In the genomic region with DNA sequence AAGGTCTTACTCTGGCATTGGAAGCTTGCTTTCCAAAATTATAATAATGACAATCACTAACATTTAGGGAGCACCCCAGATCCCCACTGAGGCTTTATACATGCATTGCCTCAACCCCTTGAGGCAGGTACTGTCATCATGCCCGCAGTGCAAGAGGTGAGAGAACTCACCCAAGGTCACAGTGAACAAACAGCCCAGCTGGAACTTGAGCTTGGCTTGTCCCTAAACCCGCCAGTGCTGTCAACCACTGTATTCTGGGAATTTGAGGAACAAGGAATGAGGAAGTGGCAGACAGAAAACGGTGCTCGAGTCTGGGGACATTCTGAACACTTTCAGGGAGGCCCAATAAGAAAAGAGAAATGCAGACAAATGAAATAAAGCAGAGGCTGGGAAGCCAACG, we compare ENCODE assay signal across 15 cellular contexts. TPM values are rescaled to one million over a fixed set of nuclear protein-coding genes. Genes with fewer than 3 reads are reported as not detected.
DNase-seq lines count a peak whose midpoint lies in the region; ATAC-seq and TF ChIP-seq lines count a peak whose summit lies in the region.
"Had no signal": no experiment of that assay in that cellular context is flagged by ENCODE, and none has a peak within 500 bp of the region (broad histone marks: within the 10 kb centered on the region; RNA-seq: fewer than 3 reads in every experiment).

No MANE protein-coding gene starts in this region.

- no peak overlapping the region for H3K4ac ChIP-seq in mesenchymal stem cell (ENCODE audit: low read depth in 1 of 2, low read length in 2 of 2)

- H3K14ac ChIP-seq in mesenchymal stem cell (ENCODE audit: low read length in 2 of 2): no peak overlapping the region

- H4K91ac ChIP-seq in mesenchymal stem cell (ENCODE audit: low read length): no peak overlapping the region

- H2BK5ac ChIP-seq in mesenchymal stem cell (ENCODE audit: low read depth, low read length, poor library complexity, severe bottlenecking): no peak overlapping the region

- peaks cover 27% of the 10 kb centered on the region for H3K4me1 Mint-ChIP-seq in stimulated activated naive CD8-positive, alpha-beta T cell treated with anti-CD3 and anti-CD28 coated beads, Interleukin-15, amount 100 ng/mL, for 72 hours
- peaks cover 2% of the 10 kb centered on the region for H3K4me1 Mint-ChIP-seq in activated T-helper 2 cell treated with anti-CD3 and anti-CD28 coated beads, Interferon-gamma antibody, Interleukin-2, Interleukin-4, amounts not matched to agents 10 μg/mL and 5 μg/mL and 100 μg/mL, durations not matched to agents 14 hours and 24 hours and 36 hours (ENCODE audit: low read depth)

- H3K27me3 ChIP-seq in esophagus (ENCODE audit: control insufficient read depth in 1 of 2, insufficient read depth in 2 of 2, low read length in 2 of 2): no peaks in the 10 kb centered on the region
- peaks cover 13 to 29% of the 10 kb centered on the region in 2 experiments for H3K27me3 ChIP-seq in mesenchymal stem cell (ENCODE audit: control insufficient read depth in 1 of 2, insufficient read depth in 1 of 2, low read length in 2 of 2)

- in situ Hi-C loops in GM13977 (cut with MboI; ENCODE audit: low pct_unique_long_range_greater_than_20kb, low sequenced_read_pairs, unreplicated experiment): no loop called here

- intact Hi-C loops in mucosa of descending colon (cut with DNase I, micrococcal nuclease): no loop called here
- intact Hi-C loops in activated T-helper 2 cell treated with anti-CD3 and anti-CD28 coated beads, Interferon-gamma antibody, Interleukin-2, Interleukin-4, amounts not matched to agents 10 μg/mL and 5 μg/mL and 100 μg/mL, durations not matched to agents 14 hours and 24 hours and 36 hours (cut with micrococcal nuclease): no loop called here

- H3K4me2 ChIP-seq in mesenchymal stem cell (ENCODE audit: low read length, poor library complexity, severe bottlenecking): no peak overlapping the region

- H2AFZ ChIP-seq in mesenchymal stem cell (ENCODE audit: low read depth, low read length): no peak overlapping the region
- H2AFZ ChIP-seq: GM23248 had no signal

- H3K36me3 Mint-ChIP-seq in activated T-helper 2 cell treated with anti-CD3 and anti-CD28 coated beads, Interferon-gamma antibody, Interleukin-2, Interleukin-4, amounts not matched to agents 10 μg/mL and 5 μg/mL and 100 μg/mL, durations not matched to agents 14 hours and 24 hours and 36 hours (ENCODE audit: low read depth): no peaks in the 10 kb centered on the region

- H3K4me1 ChIP-seq in esophagus (ENCODE audit: control insufficient read depth in 2 of 2, insufficient read depth in 2 of 2, low read length in 1 of 2) (peaks cover 0 to 2% of the 10 kb centered on the region in 2 donors), mucosa of descending colon (ENCODE audit: low read depth) (no peaks in the 10 kb centered on the region), mesenchymal stem cell (ENCODE audit: control insufficient read depth, insufficient read depth, low read depth, low read length) (no peaks in the 10 kb centered on the region)

- H4K8ac ChIP-seq in mesenchymal stem cell (ENCODE audit: low read length): no peak overlapping the region

- H3K27ac Mint-ChIP-seq in stimulated activated naive CD8-positive, alpha-beta T cell treated with anti-CD3 and anti-CD28 coated beads, Interleukin-15, amount 100 ng/mL, for 72 hours: peak overlapping the region; percentile 16 to 57
- no peak overlapping the region for H3K27ac Mint-ChIP-seq in activated T-helper 2 cell treated with anti-CD3 and anti-CD28 coated beads, Interferon-gamma antibody, Interleukin-2, Interleukin-4, amounts not matched to agents 10 μg/mL and 5 μg/mL and 100 μg/mL, durations not matched to agents 14 hours and 24 hours and 36 hours
- H3K27ac Mint-ChIP-seq: endodermal cell had no signal

- no peaks in the 10 kb centered on the region for H3K9me3 Mint-ChIP-seq in stimulated activated naive CD8-positive, alpha-beta T cell treated with anti-CD3 and anti-CD28 coated beads, Interleukin-15, amount 100 ng/mL, for 72 hours
- no peaks in the 10 kb centered on the region for H3K9me3 Mint-ChIP-seq in activated T-helper 2 cell treated with anti-CD3 and anti-CD28 coated beads, Interferon-gamma antibody, Interleukin-2, Interleukin-4, amounts not matched to agents 10 μg/mL and 5 μg/mL and 100 μg/mL, durations not matched to agents 14 hours and 24 hours and 36 hours

- H3K9me3 ChIP-seq in esophagus (ENCODE audit: control insufficient read depth in 2 of 2, insufficient read depth in 1 of 2, low read depth in 1 of 2, low read length in 1 of 2): no peaks in the 10 kb centered on the region
- H3K9me3 ChIP-seq in mucosa of descending colon: no peaks in the 10 kb centered on the region
- H3K9me3 ChIP-seq in mesenchymal stem cell (ENCODE audit: control insufficient read depth, low read length): no peaks in the 10 kb centered on the region
- H3K9me3 ChIP-seq: thoracic aorta had no signal

- WGBS in esophagus, 2 donors: 40 to 45% methylated on average over 5 of the region's 5 CpGs
- WGBS in mesenchymal stem cell: 62% methylated on average over 5 of the region's 5 CpGs

- H3K18ac ChIP-seq in mesenchymal stem cell (ENCODE audit: low read depth in 1 of 2, low read length in 2 of 2): no peak overlapping the region

- no peak for ATAC-seq in stimulated activated naive CD8-positive, alpha-beta T cell treated with anti-CD3 and anti-CD28 coated beads, Interleukin-15, amount 100 ng/mL, for 72 hours
- ATAC-seq in stimulated activated naive CD8-positive, alpha-beta T cell treated with anti-CD3 and anti-CD28 coated beads, Interleukin-15, Interleukin-2, amounts not matched to agents 100 U/mL and 50 U/mL, for 24 hours: no peak
- peak; percentile 58 for ATAC-seq in mucosa of descending colon
- no peak for ATAC-seq in HG03097 (IDR thresholded peaks at IDR 0.05; ENCODE audit: low FRiP score, unreplicated experiment)
- ATAC-seq: SK-N-SH treated with all-trans-retinoic acid at 6 μM for 48 hours had no signal

- DNase-seq in stimulated activated naive CD8-positive, alpha-beta T cell treated with anti-CD3 and anti-CD28 coated beads, Interleukin-15, amount 100 ng/mL, for 72 hours: no peak
- no peak for DNase-seq in stimulated activated naive CD8-positive, alpha-beta T cell treated with anti-CD3 and anti-CD28 coated beads, Interleukin-15, Interleukin-2, amounts not matched to agents 100 U/mL and 50 U/mL, for 24 hours
- DNase-seq in mucosa of descending colon: peak in 1 of 3 donors; percentile 16
- DNase-seq in activated T-helper 2 cell treated with anti-CD3 and anti-CD28 coated beads, Interferon-gamma antibody, Interleukin-2, Interleukin-4, amounts not matched to agents 10 μg/mL and 5 μg/mL and 100 μg/mL, durations not matched to agents 14 hours and 24 hours and 36 hours (ENCODE audit: low spot score): no peak
- no peak for DNase-seq in mesenchymal stem cell
- no peak for DNase-seq in GM13977 (ENCODE audit: low spot score)
- DNase-seq: activated CD4-positive, alpha-beta T cell treated with anti-CD3 and anti-CD28 coated beads for 48 hours; DMS153; endodermal cell; GM23248 had no signal

- no peak overlapping the region for H3K4me3 Mint-ChIP-seq in stimulated activated naive CD8-positive, alpha-beta T cell treated with anti-CD3 and anti-CD28 coated beads, Interleukin-15, amount 100 ng/mL, for 72 hours
- H3K4me3 Mint-ChIP-seq in activated T-helper 2 cell treated with anti-CD3 and anti-CD28 coated beads, Interferon-gamma antibody, Interleukin-2, Interleukin-4, amounts not matched to agents 10 μg/mL and 5 μg/mL and 100 μg/mL, durations not matched to agents 14 hours and 24 hours and 36 hours (ENCODE audit: low read depth): no peak overlapping the region
- H3K4me3 Mint-ChIP-seq: endodermal cell had no signal

- no peak overlapping the region for H3K9ac ChIP-seq in mesenchymal stem cell (ENCODE audit: low read length)
- H3K9ac ChIP-seq: GM23248 had no signal

- no peak overlapping the region for H2BK120ac ChIP-seq in mesenchymal stem cell (ENCODE audit: low read depth, low read length)

- peak overlapping the region; percentile 61 to 93 for H3K27ac ChIP-seq in esophagus (ENCODE audit: low read depth in 2 of 2, low read length in 1 of 2)
- no peak overlapping the region for H3K27ac ChIP-seq in mesenchymal stem cell (ENCODE audit: low read length, poor library complexity, severe bottlenecking)
- H3K27ac ChIP-seq: GM23248, thoracic aorta had no signal

- H2BK12ac ChIP-seq in mesenchymal stem cell (ENCODE audit: low read length in 2 of 2): no peak overlapping the region

- no peaks in the 10 kb centered on the region for H3K79me1 ChIP-seq in mesenchymal stem cell (replicated peaks; ENCODE audit: low read length, poor library complexity, severe bottlenecking)

- TF ChIP-seq CTCF in mucosa of descending colon (IDR thresholded peaks at IDR 0.05) (no peak), GM13977 (IDR thresholded peaks at IDR 0.05; ENCODE audit: extremely low read depth, insufficient read depth, missing control alignments) (no peak)

- H2BK15ac ChIP-seq in mesenchymal stem cell (ENCODE audit: low read depth, poor library complexity, severe bottlenecking): no peak overlapping the region

- H3K27me3 Mint-ChIP-seq in stimulated activated naive CD8-positive, alpha-beta T cell treated with anti-CD3 and anti-CD28 coated beads, Interleukin-15, amount 100 ng/mL, for 72 hours: no peaks in the 10 kb centered on the region
- peaks cover 36% of the 10 kb centered on the region for H3K27me3 Mint-ChIP-seq in activated T-helper 2 cell treated with anti-CD3 and anti-CD28 coated beads, Interferon-gamma antibody, Interleukin-2, Interleukin-4, amounts not matched to agents 10 μg/mL and 5 μg/mL and 100 μg/mL, durations not matched to agents 14 hours and 24 hours and 36 hours (ENCODE audit: low read depth)

- H2AK5ac ChIP-seq in mesenchymal stem cell (ENCODE audit: low read length, severe bottlenecking): no peak overlapping the region

- no peak overlapping the region for H3K23ac ChIP-seq in mesenchymal stem cell (ENCODE audit: low read length in 2 of 2)

- H3K36me3 ChIP-seq in esophagus (ENCODE audit: control insufficient read depth in 2 of 2, insufficient read depth in 2 of 2, low read length in 1 of 2) (no peaks in the 10 kb centered on the region), mucosa of descending colon (ENCODE audit: low read depth) (no peaks in the 10 kb centered on the region), mesenchymal stem cell (ENCODE audit: control insufficient read depth in 1 of 2, insufficient read depth in 2 of 2, low read depth in 1 of 2, low read length in 2 of 2) (no peaks in the 10 kb centered on the region)
- H3K36me3 ChIP-seq: thoracic aorta had no signal

- H3K4me3 ChIP-seq in esophagus (ENCODE audit: low read depth in 1 of 2, low read length in 2 of 2) (peak overlapping the region; percentile 7 to 42), mucosa of descending colon (no peak overlapping the region), mesenchymal stem cell (ENCODE audit: insufficient read depth in 1 of 2, low read depth in 1 of 2, low read length in 2 of 2) (no peak overlapping the region)
- H3K4me3 ChIP-seq: GM23248, thoracic aorta had no signal

RNA-seq across cellular contexts. Expression of a gene that starts 34.6 kb away (rescaled TPM):
- polyA plus RNA-seq in esophagus: 1 to 10 TPM; 3.5 to 4.7 TPM
- 1 to 10 TPM; 2.2 to 6.9 (median 3.9) TPM for total RNA-seq in mucosa of descending colon
- total RNA-seq in activated T-helper 2 cell treated with anti-CD3 and anti-CD28 coated beads, Interferon-gamma antibody, Interleukin-2, Interleukin-4, amounts not matched to agents 10 μg/mL and 5 μg/mL and 100 μg/mL, durations not matched to agents 14 hours and 24 hours and 36 hours: 0.34 and 0.41 TPM in 2 replicates
- 0.12 TPM for polyA plus RNA-seq in mesenchymal stem cell (2013, experiment 1 of 2)
- 0.16 TPM for polyA plus RNA-seq in mesenchymal stem cell (2013, experiment 2 of 2)
- total RNA-seq: A172, endodermal cell, GM23248 had no signal
- polyA plus RNA-seq: GM23248 had no signal

Comparison
In these comparisons a context has a peak if more than half of its experiments do, and no peak if none do; other contexts are left out.
1. H3K4me3 ChIP-seq: peak in esophagus (2 of 2); none in mucosa of descending colon (single experiment) and mesenchymal stem cell (0 of 2).